In the genomic region with DNA sequence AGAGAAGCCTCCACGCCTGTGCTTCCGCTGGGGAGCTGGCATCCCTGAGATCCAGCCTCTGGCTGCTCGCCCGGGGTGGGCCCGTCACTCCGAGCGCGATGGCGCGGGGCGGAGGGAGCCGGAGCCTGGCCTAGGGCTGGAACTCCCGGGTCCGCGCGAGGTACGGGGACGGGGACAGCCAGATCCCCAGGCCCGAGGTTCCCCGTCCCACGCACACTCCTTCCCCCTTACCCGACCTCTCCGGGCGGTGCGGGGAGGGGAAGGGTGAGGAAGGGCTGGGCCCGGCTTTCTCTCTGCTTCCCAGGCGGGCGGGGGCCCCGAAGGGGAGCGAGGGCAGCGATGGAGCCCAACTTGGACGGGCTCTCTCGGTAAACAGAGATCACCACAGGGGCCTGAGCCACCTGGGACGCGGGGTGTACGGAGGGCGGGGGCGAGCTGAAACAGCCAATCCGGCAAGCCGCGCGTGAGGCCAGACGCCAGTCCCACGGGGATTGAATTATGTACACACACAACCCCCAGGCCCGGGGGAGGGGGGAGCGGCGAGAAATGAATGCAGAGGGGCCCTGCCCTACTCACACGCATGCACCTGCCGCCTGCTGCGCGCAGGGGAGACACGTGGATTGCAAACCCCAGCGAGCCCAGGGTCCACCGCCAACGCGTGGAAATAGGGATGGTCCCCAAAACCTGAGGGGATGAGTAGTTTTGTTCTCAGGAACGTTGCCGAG, we compare ENCODE assay signal across 1 cellular context.
TF ChIP-seq lines count a peak whose summit lies in the region.

A gene with protein sequence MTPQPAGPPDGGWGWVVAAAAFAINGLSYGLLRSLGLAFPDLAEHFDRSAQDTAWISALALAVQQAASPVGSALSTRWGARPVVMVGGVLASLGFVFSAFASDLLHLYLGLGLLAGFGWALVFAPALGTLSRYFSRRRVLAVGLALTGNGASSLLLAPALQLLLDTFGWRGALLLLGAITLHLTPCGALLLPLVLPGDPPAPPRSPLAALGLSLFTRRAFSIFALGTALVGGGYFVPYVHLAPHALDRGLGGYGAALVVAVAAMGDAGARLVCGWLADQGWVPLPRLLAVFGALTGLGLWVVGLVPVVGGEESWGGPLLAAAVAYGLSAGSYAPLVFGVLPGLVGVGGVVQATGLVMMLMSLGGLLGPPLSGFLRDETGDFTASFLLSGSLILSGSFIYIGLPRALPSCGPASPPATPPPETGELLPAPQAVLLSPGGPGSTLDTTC (minus strand): TSS at position 549 of the 725 bp plus-strand sequence. CDS start 579 bp downstream, outside the sequence.

TF ChIP-seq in IMR-90, 13 proteins besides CTCF, POLR2A, EP300 and RAD21:
- TF ChIP-seq, protein P1, sequence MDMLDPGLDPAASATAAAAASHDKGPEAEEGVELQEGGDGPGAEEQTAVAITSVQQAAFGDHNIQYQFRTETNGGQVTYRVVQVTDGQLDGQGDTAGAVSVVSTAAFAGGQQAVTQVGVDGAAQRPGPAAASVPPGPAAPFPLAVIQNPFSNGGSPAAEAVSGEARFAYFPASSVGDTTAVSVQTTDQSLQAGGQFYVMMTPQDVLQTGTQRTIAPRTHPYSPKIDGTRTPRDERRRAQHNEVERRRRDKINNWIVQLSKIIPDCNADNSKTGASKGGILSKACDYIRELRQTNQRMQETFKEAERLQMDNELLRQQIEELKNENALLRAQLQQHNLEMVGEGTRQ (IDR thresholded peaks at IDR 0.05; ENCODE audit: low read depth, low read length), result no peak
- TF ChIP-seq MAZ (IDR thresholded peaks at IDR 0.05; ENCODE audit: borderline replicate concordance, low read depth, low read length), result no peak; the same call in 1 of the 2 replicates
- no peak for TF ChIP-seq BHLHE40 (IDR thresholded peaks at IDR 0.05; ENCODE audit: low read depth, low read length)
- no peak for TF ChIP-seq CEBPB (IDR thresholded peaks at IDR 0.05; ENCODE audit: low read depth, low read length)
- no peak for TF ChIP-seq CHD1 (IDR thresholded peaks at IDR 0.05; ENCODE audit: low read depth, low read length)
- TF ChIP-seq, protein P2, sequence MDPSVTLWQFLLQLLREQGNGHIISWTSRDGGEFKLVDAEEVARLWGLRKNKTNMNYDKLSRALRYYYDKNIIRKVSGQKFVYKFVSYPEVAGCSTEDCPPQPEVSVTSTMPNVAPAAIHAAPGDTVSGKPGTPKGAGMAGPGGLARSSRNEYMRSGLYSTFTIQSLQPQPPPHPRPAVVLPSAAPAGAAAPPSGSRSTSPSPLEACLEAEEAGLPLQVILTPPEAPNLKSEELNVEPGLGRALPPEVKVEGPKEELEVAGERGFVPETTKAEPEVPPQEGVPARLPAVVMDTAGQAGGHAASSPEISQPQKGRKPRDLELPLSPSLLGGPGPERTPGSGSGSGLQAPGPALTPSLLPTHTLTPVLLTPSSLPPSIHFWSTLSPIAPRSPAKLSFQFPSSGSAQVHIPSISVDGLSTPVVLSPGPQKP (IDR thresholded peaks at IDR 0.05; ENCODE audit: borderline replicate concordance, low read depth, low read length), result no peak
- no peak for TF ChIP-seq RCOR1 (IDR thresholded peaks at IDR 0.05; ENCODE audit: insufficient replicate concordance, low read length)
